ENCODE assay signal across 7 cellular contexts in the genomic region with DNA sequence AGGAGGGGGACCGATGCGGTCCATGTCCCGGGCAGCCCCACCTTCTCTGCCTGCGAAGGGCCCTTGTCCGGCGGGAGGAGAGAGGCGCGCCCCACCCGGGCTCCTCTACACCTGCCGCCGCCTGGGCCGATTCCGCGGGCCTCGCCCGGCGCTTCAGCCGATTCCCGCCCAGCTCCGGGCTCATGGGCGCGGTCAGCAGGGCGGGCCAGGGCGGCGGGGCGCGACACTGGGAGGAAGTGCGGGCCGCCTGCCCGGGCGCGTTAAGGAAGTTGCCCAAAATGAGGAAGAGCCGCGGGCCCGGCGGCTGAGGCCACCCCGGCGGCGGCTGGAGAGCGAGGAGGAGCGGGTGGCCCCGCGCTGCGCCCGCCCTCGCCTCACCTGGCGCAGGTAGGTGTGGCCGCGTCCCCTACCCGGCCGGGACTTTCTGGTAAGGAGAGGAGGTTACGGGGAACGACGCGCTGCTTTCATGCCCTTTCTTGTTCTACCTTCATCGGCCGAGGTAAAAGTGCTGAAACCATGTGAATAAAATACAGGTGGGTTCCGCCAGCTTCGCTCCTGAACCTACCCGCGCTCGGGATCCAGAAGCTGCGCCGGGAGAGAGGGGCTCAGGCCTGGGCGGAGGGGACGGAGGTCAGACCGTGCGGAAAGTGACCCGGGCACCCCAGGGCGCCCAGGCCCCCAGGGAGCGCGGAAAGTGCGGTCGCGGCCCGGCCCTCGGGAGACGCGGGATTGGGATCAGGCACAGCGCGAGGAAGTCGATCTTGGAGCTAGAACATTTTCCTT. TPM values are rescaled to one million over a fixed set of nuclear protein-coding genes. Genes with fewer than 3 reads are reported as not detected.
A peak's percentile ranks its signal among the peaks of the same experiment; 100 is the strongest.
DNase-seq lines count a peak whose midpoint lies in the region; ATAC-seq, FAIRE-seq and TF ChIP-seq lines count a peak whose summit lies in the region.

Gene SYK (plus strand): TSS at position 313 of the 783 bp plus-strand sequence. CDS start 42,080 bp downstream, outside the sequence.

- H3K27ac ChIP-seq in iPS-18a (ENCODE audit: low read length) = no peak within 1 kb of the TSS

- H3K4me3 Mint-ChIP-seq in activated T-cell treated with anti-CD3 and anti-CD28 coated beads, Interleukin-2, amount 50 U/mL, for 4 hours = peak within 1 kb of the TSS; percentile 76
- H3K4me3 Mint-ChIP-seq in stimulated activated effector memory CD8-positive, alpha-beta T cell treated with anti-CD3 and anti-CD28 coated beads, Interleukin-12 subunit alpha, Interleukin-12 subunit beta, amount 100 ng/mL, for 72 hours = peak within 1 kb of the TSS; percentile 58

- H3K27me3 ChIP-seq in iPS-18a (ENCODE audit: control insufficient read depth, insufficient read depth, low read length) = peaks cover 55% of the 10 kb centered on the region

- peaks cover 9% of the 10 kb centered on the region for H3K4me1 Mint-ChIP-seq in activated T-cell treated with anti-CD3 and anti-CD28 coated beads, Interleukin-2, amount 50 U/mL, for 4 hours (ENCODE audit: low read depth)
- H3K4me1 Mint-ChIP-seq in stimulated activated effector memory CD8-positive, alpha-beta T cell treated with anti-CD3 and anti-CD28 coated beads, Interleukin-12 subunit alpha, Interleukin-12 subunit beta, amount 100 ng/mL, for 72 hours = no peaks in the 10 kb centered on the region

- no peaks in the 10 kb centered on the region for H3K36me3 Mint-ChIP-seq in activated T-cell treated with anti-CD3 and anti-CD28 coated beads, Interleukin-2, amount 50 U/mL, for 4 hours (ENCODE audit: insufficient read depth)
- no peaks in the 10 kb centered on the region for H3K36me3 Mint-ChIP-seq in stimulated activated effector memory CD8-positive, alpha-beta T cell treated with anti-CD3 and anti-CD28 coated beads, Interleukin-12 subunit alpha, Interleukin-12 subunit beta, amount 100 ng/mL, for 72 hours

- no peaks in the 10 kb centered on the region for H3K9me3 Mint-ChIP-seq in activated T-cell treated with anti-CD3 and anti-CD28 coated beads, Interleukin-2, amount 50 U/mL, for 4 hours
- H3K9me3 Mint-ChIP-seq in stimulated activated effector memory CD8-positive, alpha-beta T cell treated with anti-CD3 and anti-CD28 coated beads, Interleukin-12 subunit alpha, Interleukin-12 subunit beta, amount 100 ng/mL, for 72 hours = no peaks in the 10 kb centered on the region

- peaks cover 50% of the 10 kb centered on the region for H3K27me3 Mint-ChIP-seq in activated T-cell treated with anti-CD3 and anti-CD28 coated beads, Interleukin-2, amount 50 U/mL, for 4 hours (ENCODE audit: low read depth)

- H3K36me3 ChIP-seq in iPS-18a (ENCODE audit: control insufficient read depth, low read depth, low read length) = no peaks in the 10 kb centered on the region

- DNase-seq in GM12892 (ENCODE audit: insufficient read length) = peak; percentile 33
- peak; percentile 79 for DNase-seq in NAMALWA (ENCODE audit: low spot score)
- no peak for DNase-seq in activated T-cell treated with anti-CD3 and anti-CD28 coated beads, Interleukin-2, amount 50 U/mL, for 4 hours
- no peak for DNase-seq in stimulated activated effector memory CD8-positive, alpha-beta T cell treated with anti-CD3 and anti-CD28 coated beads, Interleukin-12 subunit alpha, Interleukin-12 subunit beta, amount 100 ng/mL, for 72 hours (ENCODE audit: low spot score in 2 of 2)
- no peak for DNase-seq in stimulated activated CD4-positive, alpha-beta T cell treated with anti-CD3 and anti-CD28 coated beads, Interleukin-1b, Interleukin-23, amount 100 ng/mL, for 48 hours

- H3K9ac ChIP-seq in iPS-18a (ENCODE audit: low read length) = peak within 1 kb of the TSS; percentile 52

- no peak; the same call in 1 of the 2 replicates for TF ChIP-seq POLR2A in GM12892 (IDR thresholded peaks at IDR 0.05; ENCODE audit: low read depth, low read length)

- H3K27ac Mint-ChIP-seq in stimulated activated effector memory CD8-positive, alpha-beta T cell treated with anti-CD3 and anti-CD28 coated beads, Interleukin-12 subunit alpha, Interleukin-12 subunit beta, amount 100 ng/mL, for 72 hours = peak within 1 kb of the TSS; percentile 70

- FAIRE-seq in GM12892 (lab: Jason Lieb, UNC) = peak; percentile 51

- peak within 1 kb of the TSS; percentile 71 for H3K4me3 ChIP-seq in iPS-18a (ENCODE audit: low read length)

- ATAC-seq in GM21619 (IDR thresholded peaks at IDR 0.05; ENCODE audit: unreplicated experiment) = peak; percentile 45
- ATAC-seq in activated T-cell treated with anti-CD3 and anti-CD28 coated beads, Interleukin-2, amount 50 U/mL, for 4 hours = peak; percentile 62 to 65
- ATAC-seq in stimulated activated effector memory CD8-positive, alpha-beta T cell treated with anti-CD3 and anti-CD28 coated beads, Interleukin-12 subunit alpha, Interleukin-12 subunit beta, amount 100 ng/mL, for 72 hours = peak; percentile 43

- no peaks in the 10 kb centered on the region for H3K9me3 ChIP-seq in iPS-18a (ENCODE audit: control insufficient read depth, low read depth, low read length)

- H3K4me1 ChIP-seq in iPS-18a (ENCODE audit: control insufficient read depth, low read depth, low read length) = peaks cover 4% of the 10 kb centered on the region

RNA-seq across cellular contexts. Expression of gene SYK, which starts in this region (rescaled TPM):
- 28.5 TPM for polyA plus RNA-seq in GM12892 (2012; ENCODE audit: missing spikeins)
- 1 to 10 TPM in 1 of 3 donors, under 1 TPM in 2; 0.48 to 3.8 (median 0.63) TPM for total RNA-seq in activated T-cell treated with anti-CD3 and anti-CD28 coated beads, Interleukin-2, amount 50 U/mL, for 4 hours

Comparison
In these comparisons a context has a peak if more than half of its experiments do, and no peak if none do; other contexts are left out.
1. DNase-seq: peak in GM12892 (single experiment) and NAMALWA (single experiment); none in activated T-cell treated with anti-CD3 and anti-CD28 coated beads, Interleukin-2, amount 50 U/mL, for 4 hours (single experiment), stimulated activated effector memory CD8-positive, alpha-beta T cell treated with anti-CD3 and anti-CD28 coated beads, Interleukin-12 subunit alpha, Interleukin-12 subunit beta, amount 100 ng/mL, for 72 hours (0 of 2) and stimulated activated CD4-positive, alpha-beta T cell treated with anti-CD3 and anti-CD28 coated beads, Interleukin-1b, Interleukin-23, amount 100 ng/mL, for 48 hours (single experiment).
2. Peak in every context shown above with its lines, with median percentiles within 50 percentile points of each other: ATAC-seq.